Comparison of ENCODE assay signal across 7 cellular contexts in the genomic region with DNA sequence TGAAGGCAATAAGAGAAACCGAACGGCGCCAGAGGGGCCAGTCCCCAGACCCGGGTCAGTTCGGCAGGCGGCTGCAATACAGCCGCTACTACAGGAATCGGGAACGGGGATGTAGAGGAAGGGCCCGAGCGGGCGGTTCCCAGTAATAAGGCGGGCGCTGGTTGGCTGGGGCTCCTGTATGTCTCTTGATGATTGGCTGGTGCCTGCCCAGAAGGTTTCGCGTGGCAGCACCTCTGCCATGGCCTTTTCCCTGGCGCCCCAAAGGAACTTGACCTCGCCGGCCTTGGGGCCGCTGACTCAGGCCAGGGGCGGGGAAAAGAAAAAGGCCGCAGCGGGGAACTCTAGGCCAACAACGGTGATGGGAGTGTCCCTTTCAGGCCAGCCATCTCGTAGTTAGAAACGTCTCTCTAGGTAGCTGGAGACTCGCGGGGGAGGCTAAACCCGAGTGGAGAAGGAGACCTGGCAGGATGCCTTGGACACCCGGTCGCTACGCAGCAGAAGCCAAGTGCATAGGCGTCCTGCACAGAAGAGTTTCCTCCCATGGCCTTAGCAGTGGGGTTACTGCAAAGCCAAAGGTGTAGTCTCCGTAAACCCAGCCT. TPM values are rescaled to one million over a fixed set of nuclear protein-coding genes. Genes with fewer than 3 reads are reported as not detected.
DNase-seq lines count a peak whose midpoint lies in the region; ATAC-seq lines count a peak whose summit lies in the region.

TSS of gene IBTK (minus strand) at position 111 of the 599 bp plus-strand sequence. CDS start 7,258 bp downstream, outside the sequence.

- intact Hi-C loops in sciatic nerve (cut with DNase I): no loop called here

- peak; percentile 68 for ATAC-seq in GM18508 (IDR thresholded peaks at IDR 0.05; ENCODE audit: insufficient read depth, unreplicated experiment)
- peak; percentile 92 for ATAC-seq in HG03025 (IDR thresholded peaks at IDR 0.05; ENCODE audit: low FRiP score, unreplicated experiment)
- peak; percentile 99 for ATAC-seq in sciatic nerve

- DNase-seq in NCI-H2081 (lab: John Stamatoyannopoulos, UW) (peak; percentile 83 to 91), T1000 (lab: John Stamatoyannopoulos, UW) (peak; percentile 93), astrocyte of the hippocampus (ENCODE audit: low read depth, low spot score) (peak; percentile 96), hypothalamus (lab: John Stamatoyannopoulos, UW) (peak; percentile 71 to 97 (median 92)), sciatic nerve (ENCODE audit: low spot score) (peak; percentile 96)

RNA-seq across cellular contexts. Expression of gene IBTK, which starts in this region (rescaled TPM):
- 38.2 TPM for total RNA-seq in sciatic nerve

Comparison
In these comparisons a context has a peak if more than half of its experiments do, and no peak if none do; other contexts are left out.
1. Peak in every context shown above with its lines: DNase-seq and ATAC-seq.